ENCODE assay signal across 8 cellular contexts in the genomic region with DNA sequence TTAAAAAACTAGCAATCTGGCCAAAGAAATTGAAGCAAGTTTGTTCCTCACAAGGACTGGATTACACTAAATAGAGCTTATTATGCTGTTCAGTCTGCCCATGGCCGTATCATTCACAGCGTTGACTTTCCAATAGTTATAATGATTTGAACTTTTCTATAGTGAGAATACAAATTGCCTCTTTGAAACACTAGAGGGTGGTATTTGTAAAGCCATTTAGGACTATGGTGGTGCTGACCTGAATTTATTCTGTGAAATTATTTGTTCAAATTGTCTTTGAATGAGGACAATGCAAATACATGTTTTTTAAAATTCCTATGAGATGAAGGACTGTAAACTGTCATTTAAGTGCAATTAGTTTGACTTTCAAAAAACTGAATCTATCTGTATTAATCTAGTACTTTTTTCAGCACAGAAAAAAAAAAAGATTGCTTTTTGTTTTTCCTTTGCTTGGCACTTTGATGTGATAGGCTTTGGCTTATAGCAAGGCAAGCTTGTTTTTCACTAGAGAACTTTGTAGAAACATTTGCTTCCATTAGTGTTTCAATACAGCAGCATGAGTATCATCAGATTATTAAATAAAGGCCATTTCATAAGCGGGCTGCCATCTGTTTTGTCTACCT.
DNase-seq lines count a peak whose midpoint lies in the region; ATAC-seq and TF ChIP-seq lines count a peak whose summit lies in the region.

No MANE protein-coding gene starts in this region.

- H3K27me3 Mint-ChIP-seq in CD4-positive, alpha-beta T cell = no peaks in the 10 kb centered on the region

- CTCF ChIA-PET in CD4-positive, alpha-beta T cell (lab: Charles Lee) = no interaction called here

- peak; percentile 2 to 6 for DNase-seq in AML-193 (lab: John Stamatoyannopoulos, UW)
- DNase-seq in M059J (ENCODE audit: low read depth) = peak; percentile 28
- DNase-seq in left kidney (ENCODE audit: low read depth, low spot score) = peak; percentile 39
- no peak for DNase-seq in OCI-M2 (lab: John Stamatoyannopoulos, UW; ENCODE audit: unreplicated experiment)
- DNase-seq in T1000 (lab: John Stamatoyannopoulos, UW) = no peak
- no peak for DNase-seq in CD4-positive, alpha-beta T cell

- H3K27me3 ChIP-seq in CD4-positive, alpha-beta T cell (ENCODE audit: control insufficient read depth, insufficient read depth, low read length) = no peaks in the 10 kb centered on the region

- ATAC-seq in GM19395 (IDR thresholded peaks at IDR 0.05; ENCODE audit: unreplicated experiment) = peak; percentile 72
- no peak for ATAC-seq in CD4-positive, alpha-beta T cell (ENCODE audit: poor library complexity)

- intact Hi-C loops in CD4-positive, alpha-beta T cell (cut with DNase I, micrococcal nuclease) = no loop called here

- TF ChIP-seq CTCF in VCaP (conservative IDR thresholded peaks at IDR 0.05) = peak; percentile 80
- no peak for TF ChIP-seq CTCF in CD4-positive, alpha-beta T cell (IDR thresholded peaks at IDR 0.05)

- no peak overlapping the region for H3K4me3 Mint-ChIP-seq in CD4-positive, alpha-beta T cell

- no peaks in the 10 kb centered on the region for H3K4me1 Mint-ChIP-seq in CD4-positive, alpha-beta T cell (ENCODE audit: low read depth)

- H3K27ac Mint-ChIP-seq in CD4-positive, alpha-beta T cell = no peak overlapping the region

- H3K36me3 Mint-ChIP-seq in CD4-positive, alpha-beta T cell (ENCODE audit: low read depth) = no peaks in the 10 kb centered on the region

- POLR2A ChIA-PET in CD4-positive, alpha-beta T cell (lab: Charles Lee) = interaction anchor here (0.5 kb wide), 1 partner anchor 976 kb away, joined by 3 read pairs; no protein-coding TSS in a partner anchor

- no peak overlapping the region for H3K27ac ChIP-seq in VCaP
- no peak overlapping the region for H3K27ac ChIP-seq in CD4-positive, alpha-beta T cell (ENCODE audit: low read depth, low read length)

- H3K9me3 ChIP-seq in CD4-positive, alpha-beta T cell (ENCODE audit: control insufficient read depth, low read length) = no peaks in the 10 kb centered on the region

- H3K9me3 Mint-ChIP-seq in CD4-positive, alpha-beta T cell = no peaks in the 10 kb centered on the region

Comparison
In these comparisons a context has a peak if more than half of its experiments do, and no peak if none do; other contexts are left out.
1. DNase-seq: peak in AML-193 (2 of 2), M059J (single experiment) and left kidney (single experiment); none in OCI-M2 (single experiment), T1000 (single experiment) and CD4-positive, alpha-beta T cell (0 of 10).